In the genomic region with DNA sequence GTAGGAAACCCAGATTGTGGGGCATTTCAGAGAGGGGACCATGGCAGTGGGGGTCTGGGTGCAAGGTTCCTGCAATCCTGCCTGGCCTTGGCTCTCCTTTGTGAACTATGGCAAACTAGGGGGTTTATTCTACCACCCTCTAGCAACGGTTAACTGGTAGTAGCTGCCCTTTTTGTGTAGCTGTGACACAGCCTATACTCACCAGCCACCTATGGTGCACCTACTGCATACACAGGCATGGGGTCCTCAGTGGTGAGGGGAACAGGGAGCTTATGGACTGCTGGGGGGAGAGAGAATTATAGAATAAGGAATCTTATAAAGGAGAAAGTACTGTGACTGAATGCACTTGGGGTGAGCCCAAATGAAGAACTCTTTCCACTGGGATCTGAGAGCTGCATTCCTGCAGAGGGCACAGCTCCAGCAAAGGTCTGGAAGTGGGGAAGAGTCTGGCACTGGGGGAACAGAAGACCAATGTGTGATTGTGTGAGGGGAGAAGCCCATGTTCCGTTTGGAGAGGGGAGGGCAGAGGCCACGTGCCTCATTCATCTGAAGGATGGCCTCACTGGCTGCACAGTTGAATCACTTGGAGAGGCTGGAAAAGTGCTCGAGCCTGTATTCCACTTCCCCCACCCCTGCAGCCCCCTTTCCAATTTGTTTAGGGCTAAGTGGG, we compare ENCODE assay signal across 13 cellular contexts. TPM values are rescaled to one million over a fixed set of nuclear protein-coding genes. Genes with fewer than 3 reads are reported as not detected.
DNase-seq lines count a peak whose midpoint lies in the region; ATAC-seq and TF ChIP-seq lines count a peak whose summit lies in the region.
"Had no signal": no experiment of that assay in that cellular context is flagged by ENCODE, and none has a peak within 500 bp of the region (broad histone marks: within the 10 kb centered on the region; RNA-seq: fewer than 3 reads in every experiment).

No MANE protein-coding gene starts in this region.

- TF ChIP-seq CTCF in left ventricle myocardium inferior (IDR thresholded peaks at IDR 0.05; ENCODE audit: borderline replicate concordance) (no peak), MCF 10A (IDR thresholded peaks at IDR 0.05; ENCODE audit: unreplicated experiment) (no peak), type B pancreatic cell (conservative IDR thresholded peaks at IDR 0.05) (no peak)

- no peak for ATAC-seq in Right ventricle myocardium inferior
- ATAC-seq: esophagus mucosa had no signal

- intact Hi-C loops in left ventricle myocardium inferior (cut with micrococcal nuclease) (no loop called here), Right ventricle myocardium inferior (cut with DNase I) (loop anchor here (5.0 kb wide), 1 partner anchor 47 kb away; the partner anchor contains the start of gene MT1A), MCF 10A (cut with micrococcal nuclease) (no loop called here)

- H3K4me3 ChIP-seq in left ventricle myocardium inferior: peak overlapping the region; percentile 80
- peak overlapping the region; percentile 65 to 97 for H3K4me3 ChIP-seq in muscle layer of duodenum (ENCODE audit: low read depth in 1 of 2, low read length in 2 of 2)

- no peaks in the 10 kb centered on the region for H3K27me3 Mint-ChIP-seq in MCF 10A (ENCODE audit: insufficient read depth, unreplicated experiment)
- peaks cover 48% of the 10 kb centered on the region for H3K27me3 Mint-ChIP-seq in type B pancreatic cell

- H3K4me1 Mint-ChIP-seq in MCF 10A (ENCODE audit: insufficient read depth, unreplicated experiment): peaks cover 30% of the 10 kb centered on the region
- H3K4me1 Mint-ChIP-seq in type B pancreatic cell (ENCODE audit: unreplicated experiment): peaks cover 4% of the 10 kb centered on the region

- H3K36me3 ChIP-seq in left ventricle myocardium inferior (no peaks in the 10 kb centered on the region), muscle layer of duodenum (ENCODE audit: control insufficient read depth in 1 of 2, insufficient read depth in 2 of 2, low read length in 2 of 2) (no peaks in the 10 kb centered on the region)

- H3K9me3 ChIP-seq in left ventricle myocardium inferior (replicated peaks): peaks cover 7% of the 10 kb centered on the region
- no peaks in the 10 kb centered on the region for H3K9me3 ChIP-seq in muscle layer of duodenum (ENCODE audit: control insufficient read depth in 1 of 2, low read length in 2 of 2)

- H3K27ac Mint-ChIP-seq in MCF 10A (ENCODE audit: low read depth, unreplicated experiment) (peak overlapping the region; percentile 0), type B pancreatic cell (no peak overlapping the region)
- H3K27ac Mint-ChIP-seq: nephron progenitor cell had no signal

- H3K27me3 ChIP-seq in left ventricle myocardium inferior (ENCODE audit: low read depth): no peaks in the 10 kb centered on the region
- no peaks in the 10 kb centered on the region for H3K27me3 ChIP-seq in muscle layer of duodenum (ENCODE audit: low read depth, low read length)

- POLR2A ChIA-PET in MCF 10A (lab: Yijun Ruan, JAX): interaction anchor here (0.6 to 14.3 kb wide), 17 partner anchors 11 to 170 kb away, joined by 3 to 793 read pairs (median 4); partner anchors contain the start of genes MT1E, MT1F and MT2A

- peak overlapping the region; percentile 70 for H3K4me3 Mint-ChIP-seq in MCF 10A (ENCODE audit: unreplicated experiment)
- H3K4me3 Mint-ChIP-seq in type B pancreatic cell: peak overlapping the region; percentile 90

- DNase-seq in left ventricle myocardium inferior (no peak), Right ventricle myocardium inferior (ENCODE audit: missing footprints) (no peak), MCF 10A (ENCODE audit: unreplicated experiment) (peak; percentile 24), type B pancreatic cell (ENCODE audit: extremely low spot score, unreplicated experiment) (no peak), A172 (ENCODE audit: low spot score) (no peak), SKM-1 (lab: John Stamatoyannopoulos, UW; ENCODE audit: unreplicated experiment) (no peak), islet precursor cell (no peak)
- DNase-seq: NCI-H2107; nephron progenitor cell; NK-92 treated with Interleukin-12 subunit alpha and Interleukin-12 subunit beta, amount 100 ng/mL, for 24 hours had no signal

- H3K9me3 Mint-ChIP-seq in MCF 10A (ENCODE audit: unreplicated experiment) (no peaks in the 10 kb centered on the region), type B pancreatic cell (peaks cover 9% of the 10 kb centered on the region)

- peaks cover 21% of the 10 kb centered on the region for H3K36me3 Mint-ChIP-seq in MCF 10A (ENCODE audit: insufficient read depth, unreplicated experiment)
- peaks cover 10% of the 10 kb centered on the region for H3K36me3 Mint-ChIP-seq in type B pancreatic cell

- H3K27ac ChIP-seq in left ventricle myocardium inferior (replicated peaks) (peak overlapping the region; percentile 94), muscle layer of duodenum (ENCODE audit: low read length) (peak overlapping the region; percentile 14)

- BruUV-seq in MCF 10A (replicated peaks; lab: Mats Ljungman, UMichigan): no TSS peak

- H3K4me1 ChIP-seq in left ventricle myocardium inferior (peaks cover 58% of the 10 kb centered on the region), muscle layer of duodenum (ENCODE audit: control insufficient read depth in 1 of 2, insufficient read depth in 2 of 2, low read length in 2 of 2) (peaks cover 0 to 11% of the 10 kb centered on the region in 2 donors)

- CTCF ChIA-PET in MCF 10A (lab: Yijun Ruan, JAX): interaction anchor here (1.0 to 2.1 kb wide), 5 partner anchors 17 to 84 kb away, joined by 6 to 12 read pairs (median 7); no protein-coding TSS in a partner anchor

RNA-seq across cellular contexts. Expression of gene MT1X, which starts 2.1 kb away (rescaled TPM):
- total RNA-seq in left ventricle myocardium inferior (91.8 TPM), Right ventricle myocardium inferior (108 TPM), MCF 10A (2022) (79.3 and 108 TPM in 2 replicates), type B pancreatic cell (ENCODE audit: low replicate concordance) (39.3 and 53.1 TPM in 2 replicates)
- total RNA-seq in A172 (2014; rRNA removed; shearing (Covaris generic)): 24.9 and 97.3 TPM in 2 replicates

RNA-seq across cellular contexts. Expression of gene MT1H, which starts 14.8 kb away (rescaled TPM):
- total RNA-seq in left ventricle myocardium inferior (not detected), Right ventricle myocardium inferior (not detected), MCF 10A (2022) (not detected in 2 replicates), type B pancreatic cell (ENCODE audit: low replicate concordance) (2.2 and 2.4 TPM in 2 replicates)
- not detected in 2 replicates for total RNA-seq in A172 (2014; rRNA removed; shearing (Covaris generic))
- total RNA-seq: LHCN-M2 had no signal

RNA-seq across cellular contexts. Expression of gene MT1G, which starts 16.5 kb away (rescaled TPM):
- total RNA-seq in left ventricle myocardium inferior (not detected), Right ventricle myocardium inferior (not detected), MCF 10A (2022) (not detected in 2 replicates), type B pancreatic cell (ENCODE audit: low replicate concordance) (2.8 and 4.8 TPM in 2 replicates)
- total RNA-seq in A172 (2014; rRNA removed; shearing (Covaris generic)): not detected in 2 replicates

RNA-seq across cellular contexts. Expression of gene MT1F, which starts 26.6 kb away (rescaled TPM):
- 0.85 TPM for total RNA-seq in left ventricle myocardium inferior
- total RNA-seq in Right ventricle myocardium inferior: 2.2 TPM
- 1.7 and 2.4 TPM in 2 replicates for total RNA-seq in MCF 10A (2022)
- total RNA-seq in type B pancreatic cell (ENCODE audit: low replicate concordance): 5.9 and 6.5 TPM in 2 replicates
- not detected in 2 replicates for total RNA-seq in A172 (2014; rRNA removed; shearing (Covaris generic))
- total RNA-seq: LHCN-M2 had no signal

RNA-seq across cellular contexts. Expression of gene MT1B, which starts 32.7 kb away (rescaled TPM):
- total RNA-seq in left ventricle myocardium inferior: not detected
- total RNA-seq in Right ventricle myocardium inferior: not detected
- total RNA-seq in MCF 10A (2022): not detected in 2 replicates
- total RNA-seq in type B pancreatic cell (ENCODE audit: low replicate concordance): not detected in 2 replicates
- total RNA-seq in A172 (2014; rRNA removed; shearing (Covaris generic)): not detected in 2 replicates
- total RNA-seq: esophagus mucosa, LHCN-M2 had no signal
